In genomic region chr15:96869122-96869521, GRCh38 we compare ENCODE assay signal across 20 cellular contexts.
DNase-seq lines count a peak whose midpoint lies in the region; ATAC-seq and TF ChIP-seq lines count a peak whose summit lies in the region.
"Had no signal": no experiment of that assay in that cellular context is flagged by ENCODE, and none has a peak within 500 bp of the region (broad histone marks: within the 10 kb centered on the region; RNA-seq: fewer than 3 reads in every experiment).

No MANE protein-coding gene starts in this region.

- DNase-seq in A172 (ENCODE audit: low spot score) (peak; percentile 35), HT1080 (ENCODE audit: low read depth) (peak; percentile 65), brain microvascular endothelial cell (peak; percentile 14), iris pigment epithelial cell (ENCODE audit: low read depth) (peak; percentile 21), Caco-2 (no peak), right atrium auricular region (ENCODE audit: low spot score) (no peak), immature natural killer cell (no peak)
- DNase-seq in natural killer cell treated with Interleukin-12 subunit alpha and Interleukin-12 subunit beta and Interleukin-15 and Interleukin-18, amount 100 ng/mL, for 72 hours (ENCODE audit: low spot score): no peak
- DNase-seq: Calu3; CD4-positive, alpha-beta T cell; DMS53; IMR-90; MG63; NCI-H1105; NCI-H2081 treated with DMSO at 0.1 percent for 48 hours; NCI-H748 treated with DMSO at 0.1 percent for 48 hours; OCI-M1; SIG-M5 had no signal

- H3K4me1 Mint-ChIP-seq in natural killer cell treated with Interleukin-12 subunit alpha and Interleukin-12 subunit beta and Interleukin-15 and Interleukin-18, amount 100 ng/mL, for 72 hours (ENCODE audit: low read depth in 2 of 2): no peaks in the 10 kb centered on the region
- H3K4me1 Mint-ChIP-seq in Caco-2 (ENCODE audit: low read depth, unreplicated experiment): no peaks in the 10 kb centered on the region
- H3K4me1 Mint-ChIP-seq in immature natural killer cell: no peaks in the 10 kb centered on the region

- POLR2A ChIA-PET in Caco-2 (lab: Charles Lee): no interaction called here

- no peak for ATAC-seq in natural killer cell treated with Interleukin-12 subunit alpha and Interleukin-12 subunit beta and Interleukin-15 and Interleukin-18, amount 100 ng/mL, for 72 hours
- ATAC-seq: SK-N-SH treated with all-trans-retinoic acid at 6 μM for 48 hours had no signal

- TF ChIP-seq CTCF in brain microvascular endothelial cell (IDR thresholded peaks at IDR 0.05; ENCODE audit: low read depth, low read length, missing control alignments) (no peak), Caco-2 (IDR thresholded peaks at IDR 0.05; ENCODE audit: insufficient read depth in 1 of 2, low read depth in 1 of 2, low read length in 1 of 2, severe bottlenecking in 1 of 2, unreplicated experiment in 1 of 2) (no peak), right atrium auricular region (IDR thresholded peaks at IDR 0.05) (no peak)

- no peaks in the 10 kb centered on the region for H3K36me3 Mint-ChIP-seq in natural killer cell treated with Interleukin-12 subunit alpha and Interleukin-12 subunit beta and Interleukin-15 and Interleukin-18, amount 100 ng/mL, for 72 hours
- H3K36me3 Mint-ChIP-seq in Caco-2 (ENCODE audit: insufficient read depth, unreplicated experiment): no peaks in the 10 kb centered on the region
- H3K36me3 Mint-ChIP-seq in immature natural killer cell: peaks cover 0 to 8% (median 0%) of the 10 kb centered on the region in 3 donors

- H3K4me1 ChIP-seq in Caco-2 (no peaks in the 10 kb centered on the region), right atrium auricular region (no peaks in the 10 kb centered on the region)

- H3K4me3 Mint-ChIP-seq in natural killer cell treated with Interleukin-12 subunit alpha and Interleukin-12 subunit beta and Interleukin-15 and Interleukin-18, amount 100 ng/mL, for 72 hours: no peak overlapping the region
- no peak overlapping the region for H3K4me3 Mint-ChIP-seq in Caco-2 (ENCODE audit: unreplicated experiment)
- H3K4me3 Mint-ChIP-seq in immature natural killer cell: no peak overlapping the region
- H3K4me3 Mint-ChIP-seq: CD4-positive, alpha-beta T cell had no signal

- H3K27me3 ChIP-seq in brain microvascular endothelial cell (replicated peaks) (no peaks in the 10 kb centered on the region), Caco-2 (replicated peaks; ENCODE audit: control insufficient read depth, insufficient read depth, low read length) (no peaks in the 10 kb centered on the region), right atrium auricular region (no peaks in the 10 kb centered on the region)
- H3K27me3 ChIP-seq: MG63 had no signal

- CTCF ChIA-PET in Caco-2 (lab: Charles Lee): no interaction called here

- BruUV-seq in Caco-2 (replicated peaks; lab: Mats Ljungman, UMichigan): no TSS peak

- H3K9me3 ChIP-seq in Caco-2 (no peaks in the 10 kb centered on the region), right atrium auricular region (peaks cover 0 to 5% of the 10 kb centered on the region in 2 donors)
- H3K9me3 ChIP-seq: MG63 had no signal

- in situ Hi-C loops in brain microvascular endothelial cell (cut with HindIII; ENCODE audit: low pct_ligation_motif_present, low sequenced_read_pairs): no loop called here

- H3K27ac ChIP-seq in brain microvascular endothelial cell: no peak overlapping the region
- no peak overlapping the region for H3K27ac ChIP-seq in right atrium auricular region
- H3K27ac ChIP-seq: HL-60 had no signal

- H3K27ac Mint-ChIP-seq in natural killer cell treated with Interleukin-12 subunit alpha and Interleukin-12 subunit beta and Interleukin-15 and Interleukin-18, amount 100 ng/mL, for 72 hours: no peak overlapping the region
- H3K27ac Mint-ChIP-seq in Caco-2 (ENCODE audit: unreplicated experiment) (no peak overlapping the region), immature natural killer cell (no peak overlapping the region)
- H3K27ac Mint-ChIP-seq: CD4-positive, alpha-beta T cell had no signal

- H3K36me3 ChIP-seq in brain microvascular endothelial cell (replicated peaks) (no peaks in the 10 kb centered on the region), Caco-2 (ENCODE audit: control insufficient read depth, insufficient read depth, low read length) (no peaks in the 10 kb centered on the region), right atrium auricular region (no peaks in the 10 kb centered on the region)
- H3K36me3 ChIP-seq: MG63 had no signal

- no peak overlapping the region for H3K4me3 ChIP-seq in brain microvascular endothelial cell (ENCODE audit: low read depth, low read length)
- no peak overlapping the region for H3K4me3 ChIP-seq in Caco-2 (ENCODE audit: low read depth, low read length)
- no peak overlapping the region for H3K4me3 ChIP-seq in right atrium auricular region
- H3K4me3 ChIP-seq: MG63 had no signal

- H3K27me3 Mint-ChIP-seq in natural killer cell treated with Interleukin-12 subunit alpha and Interleukin-12 subunit beta and Interleukin-15 and Interleukin-18, amount 100 ng/mL, for 72 hours: peaks cover 0 to 7% of the 10 kb centered on the region in 2 donors
- H3K27me3 Mint-ChIP-seq in Caco-2 (ENCODE audit: insufficient read depth, unreplicated experiment): peaks cover 7% of the 10 kb centered on the region
- H3K27me3 Mint-ChIP-seq in immature natural killer cell (ENCODE audit: low read depth in 3 of 3): peaks cover 0 to 4% (median 2%) of the 10 kb centered on the region in 3 donors
- H3K27me3 Mint-ChIP-seq: CD4-positive, alpha-beta T cell had no signal

- intact Hi-C loops in Caco-2 (cut with micrococcal nuclease; ENCODE audit: unreplicated experiment): no loop called here

- peaks cover 8% of the 10 kb centered on the region for H3K9me3 Mint-ChIP-seq in natural killer cell treated with Interleukin-12 subunit alpha and Interleukin-12 subunit beta and Interleukin-15 and Interleukin-18, amount 100 ng/mL, for 72 hours
- H3K9me3 Mint-ChIP-seq in Caco-2 (ENCODE audit: unreplicated experiment): peaks cover 8% of the 10 kb centered on the region
- H3K9me3 Mint-ChIP-seq in immature natural killer cell: peaks cover 0 to 13% (median 4%) of the 10 kb centered on the region in 6 donors
- H3K9me3 Mint-ChIP-seq: CD4-positive, alpha-beta T cell had no signal

Comparison
In these comparisons a context has a peak if more than half of its experiments do, and no peak if none do; other contexts are left out.
1. DNase-seq: peak in A172 (single experiment), HT1080 (single experiment), brain microvascular endothelial cell (single experiment) and iris pigment epithelial cell (single experiment); none in natural killer cell treated with Interleukin-12 subunit alpha and Interleukin-12 subunit beta and Interleukin-15 and Interleukin-18, amount 100 ng/mL, for 72 hours (single experiment), Caco-2 (0 of 2), right atrium auricular region (single experiment) and immature natural killer cell (0 of 3).